ENCODE assay signal across 8 cellular contexts in genomic region chr20:49936153-49937022, GRCh38. TPM values are rescaled to one million over a fixed set of nuclear protein-coding genes. Genes with fewer than 3 reads are reported as not detected.
A peak's percentile ranks its signal among the peaks of the same experiment; 100 is the strongest.
DNase-seq lines count a peak whose midpoint lies in the region; ATAC-seq and TF ChIP-seq lines count a peak whose summit lies in the region.

TSS of gene RNF114 (plus strand) at chr20:49936397. CDS start at chr20:49936413, 16 bp downstream.

- no peaks in the 10 kb centered on the region for H3K9me3 Mint-ChIP-seq in progenitor cell of endocrine pancreas (ENCODE audit: low read depth)

- peaks cover 30 to 50% (median 34%) of the 10 kb centered on the region in 4 donors for H3K4me1 ChIP-seq in upper lobe of left lung

- TF ChIP-seq CTCF in GM10248 (IDR thresholded peaks at IDR 0.05; ENCODE audit: control extremely low read depth, extremely low read depth, low read depth, missing control alignments) (no peak), progenitor cell of endocrine pancreas (IDR thresholded peaks at IDR 0.05; ENCODE audit: unreplicated experiment) (peak; percentile 9), upper lobe of left lung (IDR thresholded peaks at IDR 0.05) (peak in 1 of 6 experiments; percentile 13)

- H3K4me3 Mint-ChIP-seq in T-helper 17 cell (peak within 1 kb of the TSS; percentile 96), progenitor cell of endocrine pancreas (ENCODE audit: low read depth) (peak within 1 kb of the TSS; percentile 92)

- intact Hi-C loops in left cardiac atrium (cut with DNase I) = no loop called here

- TF ChIP-seq POLR2A in upper lobe of left lung (IDR thresholded peaks at IDR 0.05) = peak in 3 of 4 donors; percentile 76 to 96 (median 96)

- H3K27me3 Mint-ChIP-seq in T-helper 17 cell (no peaks in the 10 kb centered on the region), progenitor cell of endocrine pancreas (no peaks in the 10 kb centered on the region)

- peak within 1 kb of the TSS; percentile 92 to 97 (median 96) for H3K27ac ChIP-seq in upper lobe of left lung

- H3K4me1 Mint-ChIP-seq in T-helper 17 cell (peaks cover 42% of the 10 kb centered on the region), progenitor cell of endocrine pancreas (ENCODE audit: low read depth) (peaks cover 26% of the 10 kb centered on the region)

- peak; percentile 99 for DNase-seq in GM10248 (ENCODE audit: extremely low spot score)
- peak; percentile 82 for DNase-seq in NCI-H146 treated with DMSO at 0.1 percent for 48 hours (lab: John Stamatoyannopoulos, UW; ENCODE audit: unreplicated experiment)
- DNase-seq in T-helper 17 cell = peak; percentile 84 to 95 (median 90)
- DNase-seq in amniotic stem cell (lab: John Stamatoyannopoulos, UW) = peak; percentile 87
- peak; percentile 93 for DNase-seq in left cardiac atrium
- DNase-seq in progenitor cell of endocrine pancreas (ENCODE audit: low spot score, unreplicated experiment) = peak; percentile 83
- peak; percentile 91 to 99 for DNase-seq in upper lobe of left lung

- H3K27ac Mint-ChIP-seq in T-helper 17 cell (peak within 1 kb of the TSS; percentile 93), progenitor cell of endocrine pancreas (peak within 1 kb of the TSS; percentile 93)

- H3K9me3 ChIP-seq in T-helper 17 cell (ENCODE audit: control insufficient read depth, low read length, poor library complexity, severe bottlenecking) (no peaks in the 10 kb centered on the region), upper lobe of left lung (no peaks in the 10 kb centered on the region)

- CTCF ChIA-PET in GM10248 (lab: Yijun Ruan, JAX) = interaction anchor here (0.7 to 5.2 kb wide), 11 partner anchors 10 to 326 kb away, joined by 3 to 25 read pairs (median 7); no protein-coding TSS in a partner anchor

- ATAC-seq in HG02623 (IDR thresholded peaks at IDR 0.05; ENCODE audit: unreplicated experiment) (peak; percentile 54), T-helper 17 cell (peak; percentile 96), left cardiac atrium (peak; percentile 95 to 97), upper lobe of left lung (ENCODE audit: low FRiP score in 2 of 2) (peak; percentile 96 to 98)

- WGBS in upper lobe of left lung, 2 donors = 0 to 2% methylated on average over 31 to 63 of the region's 79 CpGs

- peaks cover 0 to 2% (median 0%) of the 10 kb centered on the region in 4 donors for H3K27me3 ChIP-seq in upper lobe of left lung

- peak within 1 kb of the TSS; percentile 71 to 90 (median 88) for H3K4me3 ChIP-seq in upper lobe of left lung

- H3K36me3 ChIP-seq in upper lobe of left lung = peaks cover 0 to 17% (median 2%) of the 10 kb centered on the region in 4 donors

- H3K36me3 Mint-ChIP-seq in T-helper 17 cell (ENCODE audit: low read depth) (peaks cover under 1% of the 10 kb centered on the region), progenitor cell of endocrine pancreas (ENCODE audit: insufficient read depth) (peaks cover 2% of the 10 kb centered on the region)

- POLR2A ChIA-PET in GM10248 (lab: Yijun Ruan, JAX) = interaction anchor here (0.5 to 1.1 kb wide), 3 partner anchors 9 to 82 kb away, joined by 3 to 16 read pairs (median 3); partner anchors contain the start of gene SPATA2

- TF ChIP-seq EP300 in upper lobe of left lung (IDR thresholded peaks at IDR 0.05) = peak in 1 of 4 donors; percentile 64

RNA-seq across cellular contexts. Expression of gene RNF114, which starts in this region (rescaled TPM):
- total RNA-seq in T-helper 17 cell (100 to 1,000 TPM; 104 to 111 TPM), left cardiac atrium (10 to 100 TPM; 44.5 to 48.7 TPM), progenitor cell of endocrine pancreas (56.6 and 62.3 TPM in 2 replicates), upper lobe of left lung (100 to 1,000 TPM in 4 of 6 donors, 10 to 100 TPM in 2; 72.4 to 248 (median 173) TPM)

Comparison
In these comparisons a context has a peak if more than half of its experiments do, and no peak if none do; other contexts are left out.
1. Peak in every context shown above with its lines: DNase-seq, ATAC-seq, H3K4me3 ChIP-seq and H3K27ac ChIP-seq.